ENCODE assay signal across 35 cellular contexts in genomic region chr11:1157341-1157644, GRCh38. TPM values are rescaled to one million over a fixed set of nuclear protein-coding genes. Genes with fewer than 3 reads are reported as not detected.
"Had no signal": no experiment of that assay in that cellular context is flagged by ENCODE, and none has a peak within 500 bp of the region (broad histone marks: within the 10 kb centered on the region; RNA-seq: fewer than 3 reads in every experiment).

No MANE protein-coding gene starts in this region.

- ATAC-seq: activated CD4-positive, CD25-positive, alpha-beta regulatory T cell treated with anti-CD3 and anti-CD28 coated beads, Interleukin-2, amount 50 U/mL, for 24 hours; gastrocnemius medialis; left cardiac atrium; left ventricle myocardium superior; naive thymus-derived CD8-positive, alpha-beta T cell; stimulated activated naive B cell treated with anti-CD40 and anti-IgM and Interleukin-4, amounts not matched to agents 10 μg/mL and 1 μg/mL and 100 μg/mL, for 72 hours; upper lobe of right lung had no signal

- H2AFZ ChIP-seq: parathyroid adenoma had no signal

- H3K9ac ChIP-seq: parathyroid adenoma had no signal

- H3K4me1 ChIP-seq: ascending aorta, gastrocnemius medialis, parathyroid adenoma, right atrium auricular region, upper lobe of right lung had no signal

- DNase-seq: activated CD4-positive, alpha-beta memory T cell treated with anti-CD3 and anti-CD28 coated beads, Interleukin-2, amount 10 ng/mL, durations not matched to agents 7 days and 5 days; activated CD4-positive, alpha-beta T cell treated with anti-CD3 and anti-CD28 coated beads for 48 hours; activated gamma-delta T cell; activated naive CD4-positive, alpha-beta T cell treated with anti-CD3 and anti-CD28 coated beads, Interleukin-2, amount 10 ng/mL, durations not matched to agents 7 days and 5 days; activated naive CD8-positive, alpha-beta T cell treated with anti-CD3 and anti-CD28 coated beads, Interleukin-2, amount 10 ng/mL, durations not matched to agents 7 days and 5 days; cerebellar nuclear complex; effector memory CD4-positive, alpha-beta T cell; erythroblast; glutamatergic neuron; nucleus accumbens; stimulated activated CD4-positive, alpha-beta T cell treated with anti-CD3 and anti-CD28 coated beads, Interleukin-1b, Interleukin-23, amount 100 ng/mL, for 48 hours; stimulated activated CD4-positive, alpha-beta T cell treated with anti-CD3 and anti-CD28 coated beads, Interleukin-4, amount 100 ng/mL, for 4 hours; stimulated activated naive B cell treated with anti-CD40 and anti-IgM and Interleukin-4, amounts not matched to agents 10 μg/mL and 1 μg/mL and 100 μg/mL, for 72 hours had no signal

- H3K27ac ChIP-seq: ascending aorta, cardiac muscle cell, coronary artery, dorsolateral prefrontal cortex, gastrocnemius medialis, parathyroid adenoma, right atrium auricular region, suprapubic skin, tibial artery, upper lobe of right lung had no signal

- H3K4me2 ChIP-seq: smooth muscle cell had no signal

- H3K4me3 ChIP-seq: ascending aorta, cardiac muscle cell, coronary artery, dorsolateral prefrontal cortex, gastrocnemius medialis, right atrium auricular region, smooth muscle cell, suprapubic skin, tibial artery, upper lobe of right lung had no signal

- H3K36me3 ChIP-seq: ascending aorta, cardiac muscle cell, gastrocnemius medialis, right atrium auricular region, suprapubic skin, tibial artery, upper lobe of right lung had no signal

- H3K27me3 ChIP-seq: ascending aorta, cardiac muscle cell, right atrium auricular region, upper lobe of right lung had no signal

- H3K9me3 ChIP-seq: ascending aorta, gastrocnemius medialis, right atrium auricular region, suprapubic skin, tibial artery, upper lobe of right lung had no signal

RNA-seq across cellular contexts. Expression of gene MUC5AC, which starts 0.5 kb away (rescaled TPM):
- total RNA-seq: activated CD4-positive, alpha-beta memory T cell treated with anti-CD3 and anti-CD28 coated beads, Interleukin-2, amount 10 ng/mL, durations not matched to agents 7 days and 5 days; activated naive CD8-positive, alpha-beta T cell treated with anti-CD3 and anti-CD28 coated beads, Interleukin-2, amount 10 ng/mL, durations not matched to agents 7 days and 5 days; activated T-helper 1 cell treated with anti-CD3 and anti-CD28 coated beads, Interleukin-12 subunit alpha, Interleukin-12 subunit beta, Interleukin-2, Interleukin-4 antibody, amounts not matched to agents 30 ng/mL and 10 ng/mL and 1 ng/mL, durations not matched to agents 14 hours and 24 hours and 36 hours; cardiac muscle cell; gastrocnemius medialis; left cardiac atrium; left ventricle myocardium superior; lung microvascular endothelial cell; mesothelial cell of epicardium; naive thymus-derived CD8-positive, alpha-beta T cell; neural crest cell; pulmonary artery endothelial cell; right atrium auricular region; smooth muscle cell; suprapubic skin; T-helper 1 cell treated with Interleukin-12 subunit alpha and Interleukin-12 subunit beta and Interleukin-4 antibody, amounts not matched to agents 30 ng/mL and 1 ng/mL, for 36 hours; upper lobe of right lung had no signal
- polyA plus RNA-seq: cardiac muscle cell; keratinocyte; naive thymus-derived CD8-positive, alpha-beta T cell; smooth muscle cell had no signal
